Comparison of ENCODE assay signal across 12 cellular contexts in the genomic region with DNA sequence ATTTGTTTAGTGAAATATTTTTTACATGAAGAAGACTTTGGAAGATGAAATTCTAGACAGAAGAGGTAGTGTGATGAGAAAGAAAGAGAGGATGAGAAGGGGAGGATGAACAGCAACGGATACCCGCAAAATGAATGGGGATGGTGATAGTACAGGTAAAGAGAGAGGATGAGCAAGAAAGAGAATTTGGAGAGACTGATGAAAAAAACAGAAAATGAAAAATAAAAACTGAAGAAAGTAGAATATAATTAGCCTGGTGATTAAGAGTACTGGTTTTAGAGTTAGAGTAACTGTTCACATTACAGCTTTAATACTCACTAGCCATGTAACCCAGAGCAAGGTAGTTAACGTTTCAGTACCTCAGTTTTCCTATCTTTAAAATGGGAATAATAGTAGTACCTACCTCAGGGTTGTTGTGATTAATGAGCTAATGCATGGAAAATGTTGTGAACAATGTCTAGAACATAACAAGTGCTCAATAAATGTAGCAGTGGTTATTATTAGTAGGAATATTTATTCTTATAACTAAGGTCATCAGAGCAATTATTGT. TPM values are rescaled to one million over a fixed set of nuclear protein-coding genes. Genes with fewer than 3 reads are reported as not detected.
DNase-seq lines count a peak whose midpoint lies in the region; ATAC-seq and TF ChIP-seq lines count a peak whose summit lies in the region.
"Had no signal": no experiment of that assay in that cellular context is flagged by ENCODE, and none has a peak within 500 bp of the region (broad histone marks: within the 10 kb centered on the region; RNA-seq: fewer than 3 reads in every experiment).

No MANE protein-coding gene starts in this region.

- H3K9me3 Mint-ChIP-seq in activated T-cell treated with anti-CD3 and anti-CD28 coated beads, Interleukin-2, amount 50 U/mL, for 4 hours = no peaks in the 10 kb centered on the region
- no peaks in the 10 kb centered on the region for H3K9me3 Mint-ChIP-seq in activated naive CD8-positive, alpha-beta T cell treated with anti-CD3 and anti-CD28 coated beads, Interleukin-2, amount 10 ng/mL, durations not matched to agents 7 days and 5 days

- no peaks in the 10 kb centered on the region for H3K79me2 ChIP-seq in osteoblast (ENCODE audit: insufficient read depth, low read length)

- no peak overlapping the region for H3K4me2 ChIP-seq in osteoblast (ENCODE audit: insufficient read depth, low read length)

- no peaks in the 10 kb centered on the region for H3K27me3 Mint-ChIP-seq in activated T-cell treated with anti-CD3 and anti-CD28 coated beads, Interleukin-2, amount 50 U/mL, for 4 hours (ENCODE audit: low read depth)
- no peaks in the 10 kb centered on the region for H3K27me3 Mint-ChIP-seq in activated naive CD8-positive, alpha-beta T cell treated with anti-CD3 and anti-CD28 coated beads, Interleukin-2, amount 10 ng/mL, durations not matched to agents 7 days and 5 days

- peaks cover 59% of the 10 kb centered on the region for H3K4me1 Mint-ChIP-seq in activated T-cell treated with anti-CD3 and anti-CD28 coated beads, Interleukin-2, amount 50 U/mL, for 4 hours (ENCODE audit: low read depth)
- peaks cover 40% of the 10 kb centered on the region for H3K4me1 Mint-ChIP-seq in activated naive CD8-positive, alpha-beta T cell treated with anti-CD3 and anti-CD28 coated beads, Interleukin-2, amount 10 ng/mL, durations not matched to agents 7 days and 5 days

- no peaks in the 10 kb centered on the region for H3K27me3 ChIP-seq in osteoblast (ENCODE audit: insufficient read depth, low read length)
- H3K27me3 ChIP-seq in adrenal gland = no peaks in the 10 kb centered on the region
- H3K27me3 ChIP-seq: foreskin keratinocyte, upper lobe of right lung had no signal

- ATAC-seq in activated T-cell treated with anti-CD3 and anti-CD28 coated beads, Interleukin-2, amount 50 U/mL, for 4 hours = no peak
- no peak for ATAC-seq in activated naive CD8-positive, alpha-beta T cell treated with anti-CD3 and anti-CD28 coated beads, Interleukin-2, amount 10 ng/mL, durations not matched to agents 7 days and 5 days (ENCODE audit: low read depth)
- no peak for ATAC-seq in GM21528 (IDR thresholded peaks at IDR 0.05; ENCODE audit: low FRiP score, unreplicated experiment)
- ATAC-seq: upper lobe of right lung had no signal

- no peak overlapping the region for H2AFZ ChIP-seq in osteoblast (ENCODE audit: low read length)

- H3K9me3 ChIP-seq in osteoblast (ENCODE audit: low read depth, low read length) (no peaks in the 10 kb centered on the region), adrenal gland (replicated peaks in 1 of 3) (no peaks in the 10 kb centered on the region)
- H3K9me3 ChIP-seq: upper lobe of right lung had no signal

- H4K20me1 ChIP-seq in osteoblast (ENCODE audit: insufficient read depth, low read length) = no peaks in the 10 kb centered on the region

- no peak for DNase-seq in activated T-cell treated with anti-CD3 and anti-CD28 coated beads, Interleukin-2, amount 50 U/mL, for 4 hours
- no peak for DNase-seq in activated T-cell treated with anti-CD3 and anti-CD28 coated beads, Interleukin-2, amount 50 U/mL, for 48 hours
- DNase-seq in NB4 (ENCODE audit: low read depth) (no peak), osteoblast (ENCODE audit: insufficient read length, low spot score, missing footprints) (no peak), adrenal gland (no peak)
- DNase-seq in activated naive CD8-positive, alpha-beta T cell treated with anti-CD3 and anti-CD28 coated beads, Interleukin-2, amount 10 ng/mL, durations not matched to agents 7 days and 5 days = no peak
- DNase-seq in activated naive CD4-positive, alpha-beta T cell (lab: John Stamatoyannopoulos, UW) = no peak
- DNase-seq: cerebellar nuclear complex, NCI-H1417 treated with DMSO at 0.1 percent for 48 hours, upper lobe of right lung had no signal

- peak overlapping the region; percentile 35 for H3K4me3 Mint-ChIP-seq in activated T-cell treated with anti-CD3 and anti-CD28 coated beads, Interleukin-2, amount 50 U/mL, for 4 hours
- H3K4me3 Mint-ChIP-seq in activated naive CD8-positive, alpha-beta T cell treated with anti-CD3 and anti-CD28 coated beads, Interleukin-2, amount 10 ng/mL, durations not matched to agents 7 days and 5 days = peak overlapping the region; percentile 47

- H3K4me3 ChIP-seq in NB4 (ENCODE audit: low read depth, low read length) (peak overlapping the region; percentile 55), osteoblast (ENCODE audit: insufficient read depth, low read length) (no peak overlapping the region), adrenal gland (no peak overlapping the region)
- H3K4me3 ChIP-seq: upper lobe of right lung had no signal

- no peak for TF ChIP-seq POLR2A in NB4 (IDR thresholded peaks at IDR 0.05; ENCODE audit: extremely low read depth, insufficient read length)
- no peak for TF ChIP-seq POLR2A in adrenal gland (IDR thresholded peaks at IDR 0.05)

- POLR2A ChIA-PET in activated naive CD8-positive, alpha-beta T cell treated with anti-CD3 and anti-CD28 coated beads, Interleukin-2, amount 10 ng/mL, durations not matched to agents 7 days and 5 days (lab: Charles Lee) = interaction anchor here (0.9 to 1.0 kb wide), 2 partner anchors 11 to 54 kb away, joined by 4 read pairs; no protein-coding TSS in a partner anchor

- H3K36me3 ChIP-seq in osteoblast (ENCODE audit: insufficient read depth, low read length) (no peaks in the 10 kb centered on the region), adrenal gland (replicated peaks in 1 of 2) (no peaks in the 10 kb centered on the region)
- H3K36me3 ChIP-seq: upper lobe of right lung had no signal

- peak overlapping the region; percentile 3 for H3K27ac ChIP-seq in osteoblast (ENCODE audit: low read depth, low read length)
- H3K27ac ChIP-seq in adrenal gland = no peak overlapping the region
- H3K27ac ChIP-seq: foreskin keratinocyte, upper lobe of right lung had no signal

- peak overlapping the region; percentile 68 for H3K27ac Mint-ChIP-seq in activated naive CD8-positive, alpha-beta T cell treated with anti-CD3 and anti-CD28 coated beads, Interleukin-2, amount 10 ng/mL, durations not matched to agents 7 days and 5 days

- TF ChIP-seq CTCF in NB4 (IDR thresholded peaks at IDR 0.05; ENCODE audit: low read depth, low read length) = no peak
- TF ChIP-seq CTCF in osteoblast (IDR thresholded peaks at IDR 0.05; ENCODE audit: extremely low read depth, low read depth, low read length) = no peak
- no peak for TF ChIP-seq CTCF in adrenal gland (IDR thresholded peaks at IDR 0.05)

- WGBS in adrenal gland, 4 donors = 77 to 87% (median 82%) methylated on average over 3 of the region's 3 CpGs

- intact Hi-C loops in adrenal gland (cut with DNase I) = no loop called here

- H3K4me1 ChIP-seq in osteoblast (ENCODE audit: insufficient read depth, low read length) = peaks cover 26% of the 10 kb centered on the region
- H3K4me1 ChIP-seq in adrenal gland (replicated peaks in 1 of 2) = no peaks in the 10 kb centered on the region
- H3K4me1 ChIP-seq: upper lobe of right lung had no signal

- H3K36me3 Mint-ChIP-seq in activated T-cell treated with anti-CD3 and anti-CD28 coated beads, Interleukin-2, amount 50 U/mL, for 4 hours (ENCODE audit: insufficient read depth) = no peaks in the 10 kb centered on the region
- H3K36me3 Mint-ChIP-seq in activated naive CD8-positive, alpha-beta T cell treated with anti-CD3 and anti-CD28 coated beads, Interleukin-2, amount 10 ng/mL, durations not matched to agents 7 days and 5 days = peaks cover 4% of the 10 kb centered on the region

RNA-seq across cellular contexts. Expression of gene ANTXR2, which starts 54.9 kb away (rescaled TPM):
- 10 to 100 TPM in 1 of 3 donors, 1 to 10 TPM in 2; 6.1 to 12.9 (median 8.1) TPM for total RNA-seq in activated T-cell treated with anti-CD3 and anti-CD28 coated beads, Interleukin-2, amount 50 U/mL, for 4 hours
- total RNA-seq in activated naive CD8-positive, alpha-beta T cell treated with anti-CD3 and anti-CD28 coated beads, Interleukin-2, amount 10 ng/mL, durations not matched to agents 7 days and 5 days = 10 to 100 TPM; 20.8 to 27.6 TPM
- 86.9 and 97.4 TPM in 2 replicates for total RNA-seq in osteoblast
- 10 to 100 TPM; 29.2 to 96.6 (median 69.4) TPM for total RNA-seq in adrenal gland
- polyA plus RNA-seq in adrenal gland = 10 to 100 TPM in 2 of 3 donors, 1 to 10 TPM in 1; 8.4 to 56.5 (median 10.9) TPM
